In the genomic region with DNA sequence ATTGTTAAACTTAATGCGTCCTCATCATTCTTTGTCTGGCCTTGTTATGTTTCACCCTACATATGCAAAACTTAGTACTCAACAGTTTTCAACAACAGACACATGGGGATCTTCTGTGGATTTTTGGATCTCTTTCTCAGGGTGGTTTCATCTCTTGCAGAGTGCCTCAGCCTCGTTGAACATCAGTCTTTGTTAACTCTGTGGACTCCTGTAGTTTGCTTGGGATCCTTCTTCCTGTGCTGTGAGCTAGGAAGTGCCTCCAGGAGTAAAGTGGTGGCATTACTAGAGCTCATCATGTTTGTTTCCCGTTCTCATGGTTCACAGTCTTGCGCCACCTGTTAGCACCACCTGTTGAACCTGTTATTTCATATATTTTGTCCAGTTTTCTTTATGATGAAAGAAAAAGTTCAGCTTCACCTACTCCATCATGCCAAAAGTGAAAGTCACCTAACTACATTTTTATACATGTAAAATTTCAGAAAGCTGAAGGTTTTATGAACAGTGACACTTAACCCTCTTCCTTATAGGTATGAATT, we compare ENCODE assay signal across 1 cellular context.
TF ChIP-seq lines count a peak whose summit lies in the region.

No MANE protein-coding gene starts in this region.

TF ChIP-seq in H1, 55 proteins besides CTCF, POLR2A, EP300 and RAD21:
- no peak for TF ChIP-seq ZNF274 (IDR thresholded peaks at IDR 0.05; ENCODE audit: borderline replicate concordance, extremely low read depth, low read length)
